34 cellular contexts compared by ENCODE assay signal in the genomic region with DNA sequence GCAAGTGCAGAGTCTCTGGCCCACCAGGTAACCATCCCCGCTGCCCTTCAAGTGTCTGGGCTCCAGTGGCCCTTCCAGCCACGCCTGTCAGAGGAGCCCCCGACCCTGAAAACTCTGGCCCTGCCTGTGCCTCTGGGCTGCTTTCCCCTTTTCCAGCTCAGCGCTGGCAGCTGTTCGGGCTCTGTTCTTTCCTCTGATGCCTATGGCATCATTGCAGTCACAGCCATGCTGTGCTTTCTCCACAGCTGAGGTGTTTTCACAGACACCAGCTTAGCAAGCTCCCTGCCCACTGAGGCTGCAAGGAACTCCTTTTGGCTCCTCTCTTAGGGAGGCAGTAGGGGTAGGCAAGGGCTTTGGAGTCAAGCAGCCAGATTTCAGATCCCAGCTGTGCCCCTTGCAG. TPM values are rescaled to one million over a fixed set of nuclear protein-coding genes. Genes with fewer than 3 reads are reported as not detected.
"Had no signal": no experiment of that assay in that cellular context is flagged by ENCODE, and none has a peak within 500 bp of the region (broad histone marks: within the 10 kb centered on the region; RNA-seq: fewer than 3 reads in every experiment).

No MANE protein-coding gene starts in this region.

- H3K4me1 Mint-ChIP-seq: central memory CD8-positive, alpha-beta T cell; stimulated activated memory B cell treated with anti-CD40 and anti-IgM and Interleukin-4, amounts not matched to agents 10 μg/mL and 1 μg/mL and 100 μg/mL, for 72 hours had no signal

- H3K4me1 ChIP-seq: colonic mucosa, prostate gland had no signal

- H3K4me2 ChIP-seq: neural progenitor cell had no signal

- H3K27me3 ChIP-seq: colonic mucosa, esophagus muscularis mucosa, heart right ventricle, neural progenitor cell, ovary, sigmoid colon, tibial nerve, upper lobe of left lung had no signal

- H3K27ac Mint-ChIP-seq: dendritic cell treated with granulocyte-macrophage colony-stimulating factor and Interleukin-4, amounts not matched to agents 40 ng/mL and 50 ng/mL, for 4 days; memory B cell; naive B cell; natural killer cell treated with Interleukin-12 subunit alpha and Interleukin-12 subunit beta and Interleukin-15 and Interleukin-18, amount 100 ng/mL, for 72 hours; stimulated activated memory B cell treated with anti-CD40 and anti-IgM and Interleukin-4, amounts not matched to agents 10 μg/mL and 1 μg/mL and 100 μg/mL, for 72 hours had no signal

- H3K9ac ChIP-seq: neural progenitor cell had no signal

- ATAC-seq: lower lobe of right lung; natural killer cell treated with Interleukin-12 subunit alpha and Interleukin-12 subunit beta and Interleukin-15 and Interleukin-18, amount 100 ng/mL, for 72 hours; stimulated activated memory B cell treated with anti-CD40 and anti-IgM and Interleukin-4, amounts not matched to agents 10 μg/mL and 1 μg/mL and 100 μg/mL, for 72 hours; stimulated activated naive CD8-positive, alpha-beta T cell treated with anti-CD3 and anti-CD28 coated beads, Interleukin-15, Interleukin-2, amounts not matched to agents 100 U/mL and 50 U/mL, for 24 hours had no signal

- H3K27ac ChIP-seq: colonic mucosa, esophagus muscularis mucosa, lower lobe of right lung, neural progenitor cell, ovary, prostate gland, sigmoid colon, spleen, thoracic aorta, tibial nerve, upper lobe of left lung had no signal

- H3K36me3 Mint-ChIP-seq: memory B cell; naive B cell; natural killer cell treated with Interleukin-12 subunit alpha and Interleukin-12 subunit beta and Interleukin-15 and Interleukin-18, amount 100 ng/mL, for 72 hours; neural progenitor cell; stimulated activated memory B cell treated with anti-CD40 and anti-IgM and Interleukin-4, amounts not matched to agents 10 μg/mL and 1 μg/mL and 100 μg/mL, for 72 hours had no signal

- DNase-seq: colonic mucosa; effector memory CD4-positive, alpha-beta T cell; foreskin melanocyte; glutamatergic neuron; heart right ventricle; left ventricle myocardium superior; lower lobe of right lung; naive B cell; ovary; right cardiac atrium; sigmoid colon; stimulated activated CD4-positive, alpha-beta T cell treated with anti-CD3 and anti-CD28 coated beads, Interleukin-4, amount 100 ng/mL, for 4 hours; stimulated activated naive CD8-positive, alpha-beta T cell treated with anti-CD3 and anti-CD28 coated beads, Interleukin-15, Interleukin-2, amounts not matched to agents 100 U/mL and 50 U/mL, for 24 hours had no signal

- H3K9me3 ChIP-seq: colonic mucosa, esophagus muscularis mucosa, heart right ventricle, lower lobe of right lung, ovary, prostate gland, sigmoid colon, spleen, thoracic aorta, tibial nerve, upper lobe of left lung had no signal

- H3K9me3 Mint-ChIP-seq: central memory CD8-positive, alpha-beta T cell; dendritic cell treated with granulocyte-macrophage colony-stimulating factor and Interleukin-4, amounts not matched to agents 40 ng/mL and 50 ng/mL, for 4 days; memory B cell; naive B cell; natural killer cell treated with Interleukin-12 subunit alpha and Interleukin-12 subunit beta and Interleukin-15 and Interleukin-18, amount 100 ng/mL, for 72 hours had no signal

- H3K36me3 ChIP-seq: colonic mucosa, esophagus muscularis mucosa, heart right ventricle, lower lobe of right lung, neural progenitor cell, ovary, prostate gland, sigmoid colon, spleen, thoracic aorta, tibial nerve, upper lobe of left lung had no signal

- FAIRE-seq: endothelial cell of umbilical vein, urothelium cell line had no signal

- H3K4me3 Mint-ChIP-seq: central memory CD8-positive, alpha-beta T cell; dendritic cell treated with granulocyte-macrophage colony-stimulating factor and Interleukin-4, amounts not matched to agents 40 ng/mL and 50 ng/mL, for 4 days; memory B cell; naive B cell; natural killer cell treated with Interleukin-12 subunit alpha and Interleukin-12 subunit beta and Interleukin-15 and Interleukin-18, amount 100 ng/mL, for 72 hours; neural progenitor cell; stimulated activated memory B cell treated with anti-CD40 and anti-IgM and Interleukin-4, amounts not matched to agents 10 μg/mL and 1 μg/mL and 100 μg/mL, for 72 hours had no signal

- H3K4me3 ChIP-seq: colonic mucosa, esophagus muscularis mucosa, heart right ventricle, lower lobe of right lung, neural progenitor cell, ovary, prostate gland, sigmoid colon, skin epidermis, spleen, thoracic aorta, tibial nerve, upper lobe of left lung had no signal

RNA-seq across cellular contexts. Expression of gene P2RX3, which starts 21.2 kb away (rescaled TPM):
- total RNA-seq: chondrocyte; colonic mucosa; endothelial cell of umbilical vein; epithelial cell of proximal tubule; esophagus muscularis mucosa; fibroblast of lung; lower lobe of right lung; mononuclear cell; natural killer cell treated with Interleukin-12 subunit alpha and Interleukin-12 subunit beta and Interleukin-15 and Interleukin-18, amount 100 ng/mL, for 72 hours; renal cortical epithelial cell; right cardiac atrium; spleen; thoracic aorta; upper lobe of left lung had no signal
- polyA plus RNA-seq: endothelial cell of umbilical vein, fibroblast of lung, keratinocyte, spleen had no signal

RNA-seq across cellular contexts. Expression of gene PRG3, which starts 21.6 kb away (rescaled TPM):
- total RNA-seq: chondrocyte; colonic mucosa; endothelial cell of umbilical vein; epithelial cell of proximal tubule; esophagus muscularis mucosa; fibroblast of lung; heart right ventricle; left ventricle myocardium superior; lower lobe of right lung; mononuclear cell; natural killer cell treated with Interleukin-12 subunit alpha and Interleukin-12 subunit beta and Interleukin-15 and Interleukin-18, amount 100 ng/mL, for 72 hours; ovary; prostate gland; renal cortical epithelial cell; right cardiac atrium; sigmoid colon; thoracic aorta; tibial nerve; upper lobe of left lung had no signal
- polyA plus RNA-seq: endothelial cell of umbilical vein, fibroblast of lung, heart right ventricle, keratinocyte, ovary, right cardiac atrium, sigmoid colon had no signal

RNA-seq across cellular contexts. Expression of gene PRG2, which starts 31.1 kb away (rescaled TPM):
- total RNA-seq: chondrocyte, colonic mucosa, epithelial cell of proximal tubule, fibroblast of lung, left ventricle myocardium superior, lower lobe of right lung, ovary, renal cortical epithelial cell, sigmoid colon had no signal
- polyA plus RNA-seq: fibroblast of lung, heart right ventricle, sigmoid colon had no signal
